1 cellular context compared by ENCODE assay signal in the genomic region with DNA sequence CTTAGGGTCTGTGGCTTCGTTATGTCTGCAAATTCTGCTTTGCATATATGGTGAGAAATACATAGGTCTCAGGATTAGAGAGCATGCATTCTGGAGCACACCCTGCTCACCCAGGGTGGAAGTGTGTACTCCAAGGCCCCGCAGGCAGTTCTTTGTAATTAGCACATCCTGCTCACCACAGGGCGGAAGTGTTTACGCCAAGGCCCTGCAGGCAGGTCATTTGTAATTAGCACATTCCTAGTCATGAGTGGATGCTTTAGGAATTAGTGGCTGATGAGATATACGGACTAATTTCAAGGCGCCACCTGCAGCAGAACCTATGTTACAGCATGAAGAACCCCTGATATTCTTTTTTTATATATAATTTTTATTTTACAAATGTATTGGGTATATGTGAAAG.
TF ChIP-seq lines count a peak whose summit lies in the region.

No MANE protein-coding gene starts in this region.

TF ChIP-seq in GM23338, 12 proteins besides CTCF, POLR2A, EP300 and RAD21 (continued from another document):
- TF ChIP-seq, protein P1, sequence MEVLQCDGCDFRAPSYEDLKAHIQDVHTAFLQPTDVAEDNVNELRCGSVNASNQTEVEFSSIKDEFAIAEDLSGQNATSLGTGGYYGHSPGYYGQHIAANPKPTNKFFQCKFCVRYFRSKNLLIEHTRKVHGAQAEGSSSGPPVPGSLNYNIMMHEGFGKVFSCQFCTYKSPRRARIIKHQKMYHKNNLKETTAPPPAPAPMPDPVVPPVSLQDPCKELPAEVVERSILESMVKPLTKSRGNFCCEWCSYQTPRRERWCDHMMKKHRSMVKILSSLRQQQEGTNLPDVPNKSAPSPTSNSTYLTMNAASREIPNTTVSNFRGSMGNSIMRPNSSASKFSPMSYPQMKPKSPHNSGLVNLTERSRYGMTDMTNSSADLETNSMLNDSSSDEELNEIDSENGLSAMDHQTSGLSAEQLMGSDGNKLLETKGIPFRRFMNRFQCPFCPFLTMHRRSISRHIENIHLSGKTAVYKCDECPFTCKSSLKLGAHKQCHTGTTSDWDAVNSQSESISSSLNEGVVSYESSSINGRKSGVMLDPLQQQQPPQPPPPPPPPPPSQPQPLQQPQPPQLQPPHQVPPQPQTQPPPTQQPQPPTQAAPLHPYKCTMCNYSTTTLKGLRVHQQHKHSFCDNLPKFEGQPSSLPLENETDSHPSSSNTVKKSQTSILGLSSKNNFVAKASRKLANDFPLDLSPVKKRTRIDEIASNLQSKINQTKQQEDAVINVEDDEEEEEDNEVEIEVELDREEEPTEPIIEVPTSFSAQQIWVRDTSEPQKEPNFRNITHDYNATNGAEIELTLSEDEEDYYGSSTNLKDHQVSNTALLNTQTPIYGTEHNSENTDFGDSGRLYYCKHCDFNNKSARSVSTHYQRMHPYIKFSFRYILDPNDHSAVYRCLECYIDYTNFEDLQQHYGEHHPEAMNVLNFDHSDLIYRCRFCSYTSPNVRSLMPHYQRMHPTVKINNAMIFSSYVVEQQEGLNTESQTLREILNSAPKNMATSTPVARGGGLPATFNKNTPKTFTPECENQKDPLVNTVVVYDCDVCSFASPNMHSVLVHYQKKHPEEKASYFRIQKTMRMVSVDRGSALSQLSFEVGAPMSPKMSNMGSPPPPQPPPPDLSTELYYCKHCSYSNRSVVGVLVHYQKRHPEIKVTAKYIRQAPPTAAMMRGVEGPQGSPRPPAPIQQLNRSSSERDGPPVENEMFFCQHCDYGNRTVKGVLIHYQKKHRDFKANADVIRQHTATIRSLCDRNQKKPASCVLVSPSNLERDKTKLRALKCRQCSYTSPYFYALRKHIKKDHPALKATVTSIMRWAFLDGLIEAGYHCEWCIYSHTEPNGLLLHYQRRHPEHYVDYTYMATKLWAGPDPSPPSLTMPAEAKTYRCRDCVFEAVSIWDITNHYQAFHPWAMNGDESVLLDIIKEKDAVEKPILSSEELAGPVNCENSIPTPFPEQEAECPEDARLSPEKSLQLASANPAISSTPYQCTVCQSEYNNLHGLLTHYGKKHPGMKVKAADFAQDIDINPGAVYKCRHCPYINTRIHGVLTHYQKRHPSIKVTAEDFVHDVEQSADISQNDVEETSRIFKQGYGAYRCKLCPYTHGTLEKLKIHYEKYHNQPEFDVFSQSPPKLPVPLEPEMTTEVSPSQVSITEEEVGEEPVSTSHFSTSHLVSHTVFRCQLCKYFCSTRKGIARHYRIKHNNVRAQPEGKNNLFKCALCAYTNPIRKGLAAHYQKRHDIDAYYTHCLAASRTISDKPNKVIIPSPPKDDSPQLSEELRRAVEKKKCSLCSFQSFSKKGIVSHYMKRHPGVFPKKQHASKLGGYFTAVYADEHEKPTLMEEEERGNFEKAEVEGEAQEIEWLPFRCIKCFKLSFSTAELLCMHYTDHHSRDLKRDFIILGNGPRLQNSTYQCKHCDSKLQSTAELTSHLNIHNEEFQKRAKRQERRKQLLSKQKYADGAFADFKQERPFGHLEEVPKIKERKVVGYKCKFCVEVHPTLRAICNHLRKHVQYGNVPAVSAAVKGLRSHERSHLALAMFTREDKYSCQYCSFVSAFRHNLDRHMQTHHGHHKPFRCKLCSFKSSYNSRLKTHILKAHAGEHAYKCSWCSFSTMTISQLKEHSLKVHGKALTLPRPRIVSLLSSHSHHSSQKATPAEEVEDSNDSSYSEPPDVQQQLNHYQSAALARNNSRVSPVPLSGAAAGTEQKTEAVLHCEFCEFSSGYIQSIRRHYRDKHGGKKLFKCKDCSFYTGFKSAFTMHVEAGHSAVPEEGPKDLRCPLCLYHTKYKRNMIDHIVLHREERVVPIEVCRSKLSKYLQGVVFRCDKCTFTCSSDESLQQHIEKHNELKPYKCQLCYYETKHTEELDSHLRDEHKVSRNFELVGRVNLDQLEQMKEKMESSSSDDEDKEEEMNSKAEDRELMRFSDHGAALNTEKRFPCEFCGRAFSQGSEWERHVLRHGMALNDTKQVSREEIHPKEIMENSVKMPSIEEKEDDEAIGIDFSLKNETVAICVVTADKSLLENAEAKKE (CRISPR knock-in tag; IDR thresholded peaks at IDR 0.05) = no peak
- TF ChIP-seq NANOG (IDR thresholded peaks at IDR 0.05; ENCODE audit: borderline replicate concordance) (no peak), EZH2 (IDR thresholded peaks at IDR 0.05; ENCODE audit: low read depth, unreplicated experiment) (no peak), CREB1 (CRISPR knock-in tag; IDR thresholded peaks at IDR 0.05; ENCODE audit: low read depth) (no peak), ZNF331 (CRISPR knock-in tag; IDR thresholded peaks at IDR 0.05; ENCODE audit: low read depth) (no peak)
- TF ChIP-seq, protein P2, sequence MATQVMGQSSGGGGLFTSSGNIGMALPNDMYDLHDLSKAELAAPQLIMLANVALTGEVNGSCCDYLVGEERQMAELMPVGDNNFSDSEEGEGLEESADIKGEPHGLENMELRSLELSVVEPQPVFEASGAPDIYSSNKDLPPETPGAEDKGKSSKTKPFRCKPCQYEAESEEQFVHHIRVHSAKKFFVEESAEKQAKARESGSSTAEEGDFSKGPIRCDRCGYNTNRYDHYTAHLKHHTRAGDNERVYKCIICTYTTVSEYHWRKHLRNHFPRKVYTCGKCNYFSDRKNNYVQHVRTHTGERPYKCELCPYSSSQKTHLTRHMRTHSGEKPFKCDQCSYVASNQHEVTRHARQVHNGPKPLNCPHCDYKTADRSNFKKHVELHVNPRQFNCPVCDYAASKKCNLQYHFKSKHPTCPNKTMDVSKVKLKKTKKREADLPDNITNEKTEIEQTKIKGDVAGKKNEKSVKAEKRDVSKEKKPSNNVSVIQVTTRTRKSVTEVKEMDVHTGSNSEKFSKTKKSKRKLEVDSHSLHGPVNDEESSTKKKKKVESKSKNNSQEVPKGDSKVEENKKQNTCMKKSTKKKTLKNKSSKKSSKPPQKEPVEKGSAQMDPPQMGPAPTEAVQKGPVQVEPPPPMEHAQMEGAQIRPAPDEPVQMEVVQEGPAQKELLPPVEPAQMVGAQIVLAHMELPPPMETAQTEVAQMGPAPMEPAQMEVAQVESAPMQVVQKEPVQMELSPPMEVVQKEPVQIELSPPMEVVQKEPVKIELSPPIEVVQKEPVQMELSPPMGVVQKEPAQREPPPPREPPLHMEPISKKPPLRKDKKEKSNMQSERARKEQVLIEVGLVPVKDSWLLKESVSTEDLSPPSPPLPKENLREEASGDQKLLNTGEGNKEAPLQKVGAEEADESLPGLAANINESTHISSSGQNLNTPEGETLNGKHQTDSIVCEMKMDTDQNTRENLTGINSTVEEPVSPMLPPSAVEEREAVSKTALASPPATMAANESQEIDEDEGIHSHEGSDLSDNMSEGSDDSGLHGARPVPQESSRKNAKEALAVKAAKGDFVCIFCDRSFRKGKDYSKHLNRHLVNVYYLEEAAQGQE (IDR thresholded peaks at IDR 0.05; ENCODE audit: unreplicated experiment) = no peak
